Comparison of ENCODE assay signal across 9 cellular contexts in genomic region chr10:30510932-30511700, GRCh38.
A peak's percentile ranks its signal among the peaks of the same experiment; 100 is the strongest.
DNase-seq lines count a peak whose midpoint lies in the region; ATAC-seq and TF ChIP-seq lines count a peak whose summit lies in the region.
"Had no signal": no experiment of that assay in that cellular context is flagged by ENCODE, and none has a peak within 500 bp of the region (broad histone marks: within the 10 kb centered on the region; RNA-seq: fewer than 3 reads in every experiment).

No MANE protein-coding gene starts in this region.

- intact Hi-C loops in natural killer cell (cut with micrococcal nuclease) (no loop called here), CD14-positive monocyte (cut with micrococcal nuclease) (no loop called here)

- H3K9me3 Mint-ChIP-seq in natural killer cell: no peaks in the 10 kb centered on the region
- H3K9me3 Mint-ChIP-seq in CD14-positive monocyte: peaks cover 0 to 3% (median 0%) of the 10 kb centered on the region in 7 donors

- no peak for DNase-seq in natural killer cell
- DNase-seq in NCI-H1048 (lab: John Stamatoyannopoulos, UW): no peak
- no peak for DNase-seq in CD14-positive monocyte (ENCODE audit: low spot score)
- no peak for DNase-seq in Ammon's horn (ENCODE audit: low spot score)
- DNase-seq: NCI-H69 had no signal

- H3K27ac Mint-ChIP-seq in natural killer cell (peak overlapping the region; percentile 11 to 52), CD14-positive monocyte (peak overlapping the region in 2 of 7 donors; percentile 32 to 40)

- TF ChIP-seq CTCF in natural killer cell (IDR thresholded peaks at IDR 0.05) (no peak), CD14-positive monocyte (IDR thresholded peaks at IDR 0.05) (no peak)

- H3K4me3 Mint-ChIP-seq in natural killer cell: no peak overlapping the region
- no peak overlapping the region for H3K4me3 Mint-ChIP-seq in CD14-positive monocyte

- H3K4me1 Mint-ChIP-seq in natural killer cell (peaks cover 18 to 22% of the 10 kb centered on the region in 2 donors), CD14-positive monocyte (peaks cover 35% of the 10 kb centered on the region)

- H3K36me3 Mint-ChIP-seq in natural killer cell (no peaks in the 10 kb centered on the region), CD14-positive monocyte (peaks cover 0 to 1% of the 10 kb centered on the region in 2 donors)

- no peaks in the 10 kb centered on the region for H3K27me3 Mint-ChIP-seq in natural killer cell (ENCODE audit: low read depth in 2 of 2)
- H3K27me3 Mint-ChIP-seq in CD14-positive monocyte (ENCODE audit: low read depth in 3 of 3): peaks cover 0 to 1% (median 1%) of the 10 kb centered on the region in 3 donors

- ATAC-seq in GM18520 (IDR thresholded peaks at IDR 0.05; ENCODE audit: unreplicated experiment): peak; percentile 19
- peak; percentile 36 for ATAC-seq in GM21825 (IDR thresholded peaks at IDR 0.05; ENCODE audit: unreplicated experiment)
- ATAC-seq in HG03558 (IDR thresholded peaks at IDR 0.05; ENCODE audit: extremely low read depth, unreplicated experiment): peak; percentile 17
- ATAC-seq in natural killer cell: peak in 1 of 3 donors; percentile 7
- no peak for ATAC-seq in GM18870 (IDR thresholded peaks at IDR 0.05; ENCODE audit: unreplicated experiment)
